ENCODE assay signal across 17 cellular contexts in genomic region chr12:115320451-115320850, GRCh38.
A peak's percentile ranks its signal among the peaks of the same experiment; 100 is the strongest.
DNase-seq lines count a peak whose midpoint lies in the region; ATAC-seq and TF ChIP-seq lines count a peak whose summit lies in the region.
"Had no signal": no experiment of that assay in that cellular context is flagged by ENCODE, and none has a peak within 500 bp of the region (broad histone marks: within the 10 kb centered on the region; RNA-seq: fewer than 3 reads in every experiment).

No MANE protein-coding gene starts in this region.

- no peak for TF ChIP-seq CTCF in nephron (IDR thresholded peaks at IDR 0.05; ENCODE audit: unreplicated experiment in 3 of 3)

- no peaks in the 10 kb centered on the region for H3K27me3 Mint-ChIP-seq in nephron (ENCODE audit: low read depth)
- H3K27me3 Mint-ChIP-seq: CD4-positive, alpha-beta T cell had no signal

- DNase-seq in NCI-H226 (peak; percentile 31), epidermal melanocyte (ENCODE audit: insufficient read length, low spot score) (peak; percentile 32), cortex of kidney (lab: John Stamatoyannopoulos, UW) (no peak)
- no peak for DNase-seq in activated naive CD4-positive, alpha-beta T cell treated with anti-CD3 and anti-CD28 coated beads, Interleukin-2, amount 50 U/mL, for 72 hours (ENCODE audit: low spot score in 2 of 2)
- DNase-seq: Calu3; CD4-positive, alpha-beta T cell; H9; NCI-H1105; NCI-H1694; NCI-H2081; NCI-H2171; NCI-H446; NCI-H526; OCI-M1 had no signal

- ATAC-seq in GM21529 (IDR thresholded peaks at IDR 0.05; ENCODE audit: unreplicated experiment) (no peak), GM18519 (IDR thresholded peaks at IDR 0.05; ENCODE audit: low FRiP score, unreplicated experiment) (no peak)
- no peak for ATAC-seq in activated naive CD4-positive, alpha-beta T cell treated with anti-CD3 and anti-CD28 coated beads, Interleukin-2, amount 50 U/mL, for 72 hours

- no peak overlapping the region for H3K4me3 Mint-ChIP-seq in nephron
- H3K4me3 Mint-ChIP-seq: CD4-positive, alpha-beta T cell; H9 had no signal

- H3K27ac Mint-ChIP-seq in nephron, result peak overlapping the region; percentile 46 to 77 (median 72)
- H3K27ac Mint-ChIP-seq in activated naive CD4-positive, alpha-beta T cell treated with anti-CD3 and anti-CD28 coated beads, Interleukin-2, amount 50 U/mL, for 72 hours, result no peak overlapping the region
- H3K27ac Mint-ChIP-seq: CD4-positive, alpha-beta T cell; H9 had no signal

- peaks cover 38% of the 10 kb centered on the region for H3K4me1 Mint-ChIP-seq in nephron

- no peaks in the 10 kb centered on the region for H3K36me3 Mint-ChIP-seq in nephron (ENCODE audit: low read depth)
- H3K36me3 Mint-ChIP-seq in activated naive CD4-positive, alpha-beta T cell treated with anti-CD3 and anti-CD28 coated beads, Interleukin-2, amount 50 U/mL, for 72 hours, result peaks cover 5 to 6% of the 10 kb centered on the region in 2 donors

- no peaks in the 10 kb centered on the region for H3K9me3 Mint-ChIP-seq in nephron
- peaks cover 20 to 44% of the 10 kb centered on the region in 2 donors for H3K9me3 Mint-ChIP-seq in activated naive CD4-positive, alpha-beta T cell treated with anti-CD3 and anti-CD28 coated beads, Interleukin-2, amount 50 U/mL, for 72 hours
- H3K9me3 Mint-ChIP-seq: H9 had no signal

Comparison
In these comparisons a context has a peak if more than half of its experiments do, and no peak if none do; other contexts are left out.
1. DNase-seq: peak in NCI-H226 (single experiment) and epidermal melanocyte (single experiment); none in cortex of kidney (single experiment) and activated naive CD4-positive, alpha-beta T cell treated with anti-CD3 and anti-CD28 coated beads, Interleukin-2, amount 50 U/mL, for 72 hours (0 of 2).
2. H3K27ac Mint-ChIP-seq: peak in nephron (3 of 3); none in activated naive CD4-positive, alpha-beta T cell treated with anti-CD3 and anti-CD28 coated beads, Interleukin-2, amount 50 U/mL, for 72 hours (0 of 2).